Comparison of ENCODE assay signal across 14 cellular contexts in genomic region chr16:71297252-71297651, GRCh38.
"Had no signal": no experiment of that assay in that cellular context is flagged by ENCODE, and none has a peak within 500 bp of the region (broad histone marks: within the 10 kb centered on the region; RNA-seq: fewer than 3 reads in every experiment).

No MANE protein-coding gene starts in this region.

- H3K27ac Mint-ChIP-seq: naive B cell, neural progenitor cell had no signal

- H3K9me3 ChIP-seq: gastroesophageal sphincter had no signal

- H3K27ac ChIP-seq: epithelial cell of prostate, gastroesophageal sphincter, neural progenitor cell, spleen had no signal

- H3K9me3 Mint-ChIP-seq: neural progenitor cell had no signal

- H3K9ac ChIP-seq: neural progenitor cell had no signal

- H3K4me3 Mint-ChIP-seq: naive B cell, neural progenitor cell had no signal

- H3K4me3 ChIP-seq: gastroesophageal sphincter, neural progenitor cell, spleen had no signal

- ATAC-seq: gastroesophageal sphincter, sciatic nerve had no signal

- H3K4me1 Mint-ChIP-seq: naive B cell, neural progenitor cell had no signal

- H3K36me3 ChIP-seq: gastroesophageal sphincter, neural progenitor cell, spleen had no signal

- FAIRE-seq: keratinocyte had no signal

- H3K27me3 ChIP-seq: neural progenitor cell had no signal

- DNase-seq: activated naive CD4-positive, alpha-beta T cell; activated T-cell treated with anti-CD3 and anti-CD28 coated beads for 4 hours; anterior cingulate cortex; cerebellar nuclear complex; effector memory CD4-positive, alpha-beta T cell; mammary epithelial cell; naive B cell; spleen; T-helper 9 cell had no signal

- H3K4me1 ChIP-seq: gastroesophageal sphincter, neural progenitor cell, spleen had no signal

- H3K36me3 Mint-ChIP-seq: neural progenitor cell had no signal
